Comparison of ENCODE assay signal across 14 cellular contexts in genomic region chr9:19788152-19788551, GRCh38. TPM values are rescaled to one million over a fixed set of nuclear protein-coding genes. Genes with fewer than 3 reads are reported as not detected.
DNase-seq lines count a peak whose midpoint lies in the region; ATAC-seq and TF ChIP-seq lines count a peak whose summit lies in the region.
"Had no signal": no experiment of that assay in that cellular context is flagged by ENCODE, and none has a peak within 500 bp of the region (broad histone marks: within the 10 kb centered on the region; RNA-seq: fewer than 3 reads in every experiment).

No MANE protein-coding gene starts in this region.

- peak; percentile 16 for DNase-seq in left ventricle myocardium superior
- DNase-seq in Right ventricle myocardium inferior (ENCODE audit: missing footprints), result no peak
- DNase-seq in WTC11 (ENCODE audit: low spot score), result peak; percentile 76
- no peak for DNase-seq in SJCRH30
- no peak for DNase-seq in middle frontal gyrus (ENCODE audit: extremely low spot score, low spot score)
- no peak for DNase-seq in sigmoid colon
- DNase-seq: activated CD4-positive, alpha-beta T cell treated with anti-CD3 and anti-CD28 coated beads for 4 hours; activated naive CD4-positive, alpha-beta T cell treated with anti-CD3 and anti-CD28 coated beads, Interleukin-2, amount 10 ng/mL, durations not matched to agents 7 days and 5 days had no signal

- H3K27me3 ChIP-seq in layer of hippocampus (ENCODE audit: control insufficient read depth, insufficient read depth, low read length) (peaks cover 3% of the 10 kb centered on the region), SJCRH30 (no peaks in the 10 kb centered on the region), sigmoid colon (peaks cover 6 to 35% (median 20%) of the 10 kb centered on the region in 3 donors)

- no peak overlapping the region for H3K27ac Mint-ChIP-seq in WTC11
- H3K27ac Mint-ChIP-seq: activated naive CD4-positive, alpha-beta T cell treated with anti-CD3 and anti-CD28 coated beads, Interleukin-2, amount 10 ng/mL, durations not matched to agents 7 days and 5 days; stimulated activated effector memory CD8-positive, alpha-beta T cell treated with anti-CD3 and anti-CD28 coated beads, Interleukin-12 subunit alpha, Interleukin-12 subunit beta, amount 100 ng/mL, for 72 hours had no signal

- WGBS in sigmoid colon, 2 donors, result 3 to 16% methylated on average over 24 of the region's 24 CpGs

- intact Hi-C loops in left ventricle myocardium superior (cut with micrococcal nuclease), result no loop called here
- intact Hi-C loops in Right ventricle myocardium inferior (cut with DNase I), result no loop called here
- intact Hi-C loops in sigmoid colon (cut with DNase I), result no loop called here

- CTCF ChIA-PET in WTC11 (lab: Charles Lee), result interaction anchor here (1.6 to 1.8 kb wide), 2 partner anchors 34 to 323 kb away, joined by 4 to 5 read pairs; no protein-coding TSS in a partner anchor

- H3K4me1 Mint-ChIP-seq in WTC11, result peaks cover 49% of the 10 kb centered on the region
- H3K4me1 Mint-ChIP-seq: activated naive CD4-positive, alpha-beta T cell treated with anti-CD3 and anti-CD28 coated beads, Interleukin-2, amount 10 ng/mL, durations not matched to agents 7 days and 5 days; stimulated activated effector memory CD8-positive, alpha-beta T cell treated with anti-CD3 and anti-CD28 coated beads, Interleukin-12 subunit alpha, Interleukin-12 subunit beta, amount 100 ng/mL, for 72 hours had no signal

- ATAC-seq in left ventricle myocardium superior, result no peak
- ATAC-seq in Right ventricle myocardium inferior, result no peak
- ATAC-seq in WTC11, result peak; percentile 61
- no peak for ATAC-seq in HG03108 (IDR thresholded peaks at IDR 0.05; ENCODE audit: unreplicated experiment)
- ATAC-seq: HCT116 had no signal

- no peak for TF ChIP-seq CTCF in WTC11 (IDR thresholded peaks at IDR 0.05)
- TF ChIP-seq CTCF in sigmoid colon (IDR thresholded peaks at IDR 0.05), result no peak

- no peak for TF ChIP-seq POLR2A in sigmoid colon (IDR thresholded peaks at IDR 0.05)

- no peaks in the 10 kb centered on the region for H3K9me3 ChIP-seq in SJCRH30 (replicated peaks)
- no peaks in the 10 kb centered on the region for H3K9me3 ChIP-seq in sigmoid colon

- peaks cover 49% of the 10 kb centered on the region for H3K27me3 Mint-ChIP-seq in WTC11 (ENCODE audit: low read depth)

- H3K4me3 ChIP-seq in SJCRH30 (no peak overlapping the region), sigmoid colon (peak overlapping the region in 1 of 4 donors; percentile 33)

- H3K27ac ChIP-seq in layer of hippocampus (ENCODE audit: low read depth, low read length) (peak overlapping the region; percentile 80), SJCRH30 (no peak overlapping the region), sigmoid colon (no peak overlapping the region)

- TF ChIP-seq EP300 in sigmoid colon (IDR thresholded peaks at IDR 0.05), result no peak

- H3K9me3 Mint-ChIP-seq in WTC11, result peaks cover 10% of the 10 kb centered on the region
- H3K9me3 Mint-ChIP-seq: activated naive CD4-positive, alpha-beta T cell treated with anti-CD3 and anti-CD28 coated beads, Interleukin-2, amount 10 ng/mL, durations not matched to agents 7 days and 5 days; stimulated activated effector memory CD8-positive, alpha-beta T cell treated with anti-CD3 and anti-CD28 coated beads, Interleukin-12 subunit alpha, Interleukin-12 subunit beta, amount 100 ng/mL, for 72 hours had no signal

- POLR2A ChIA-PET in WTC11 (lab: Charles Lee), result no interaction called here

- H3K4me1 ChIP-seq in SJCRH30 (no peaks in the 10 kb centered on the region), sigmoid colon (peaks cover 0 to 13% (median 5%) of the 10 kb centered on the region in 4 donors)

- H3K36me3 ChIP-seq in SJCRH30 (no peaks in the 10 kb centered on the region), sigmoid colon (no peaks in the 10 kb centered on the region)

- peaks cover 21% of the 10 kb centered on the region for H3K36me3 Mint-ChIP-seq in WTC11
- H3K36me3 Mint-ChIP-seq: activated naive CD4-positive, alpha-beta T cell treated with anti-CD3 and anti-CD28 coated beads, Interleukin-2, amount 10 ng/mL, durations not matched to agents 7 days and 5 days; stimulated activated effector memory CD8-positive, alpha-beta T cell treated with anti-CD3 and anti-CD28 coated beads, Interleukin-12 subunit alpha, Interleukin-12 subunit beta, amount 100 ng/mL, for 72 hours had no signal

- H3K4me3 Mint-ChIP-seq in WTC11, result peak overlapping the region; percentile 83
- H3K4me3 Mint-ChIP-seq: activated naive CD4-positive, alpha-beta T cell treated with anti-CD3 and anti-CD28 coated beads, Interleukin-2, amount 10 ng/mL, durations not matched to agents 7 days and 5 days; stimulated activated effector memory CD8-positive, alpha-beta T cell treated with anti-CD3 and anti-CD28 coated beads, Interleukin-12 subunit alpha, Interleukin-12 subunit beta, amount 100 ng/mL, for 72 hours had no signal

TF ChIP-seq in WTC11, 78 proteins besides CTCF, POLR2A, EP300 and RAD21:
- TF ChIP-seq MAX (CRISPR knock-in tag; IDR thresholded peaks at IDR 0.05) (no peak), ZNF423 (CRISPR knock-in tag; IDR thresholded peaks at IDR 0.05) (peak; percentile 74)

RNA-seq across cellular contexts. Expression of gene SLC24A2, which starts 0.7 kb away (rescaled TPM):
- total RNA-seq in left ventricle myocardium superior (not detected), Right ventricle myocardium inferior (0.14 TPM), WTC11 (2021) (5.6 to 8.0 TPM (median 7.1 TPM) in 3 replicates), sigmoid colon (under 1 TPM; 0.28 to 0.81 (median 0.51) TPM)
- total RNA-seq in SJCRH30 (2014; rRNA removed; shearing (Covaris generic)), result not detected in 2 replicates
- under 1 TPM in 1 of 3 donors, not detected in 2; 0.10 TPM for polyA plus RNA-seq in sigmoid colon
- total RNA-seq: SK-MEL-5 had no signal
- polyA plus RNA-seq: BJ had no signal

Comparison
In these comparisons a context has a peak if more than half of its experiments do, and no peak if none do; other contexts are left out.
1. DNase-seq: peak in left ventricle myocardium superior (single experiment) and WTC11 (single experiment); none in Right ventricle myocardium inferior (single experiment), SJCRH30 (0 of 2), middle frontal gyrus (single experiment) and sigmoid colon (single experiment).